Comparison of ENCODE assay signal across 1 cellular context in genomic region chr1:1971017-1971416, GRCh38.
TF ChIP-seq lines count a peak whose summit lies in the region.

No MANE protein-coding gene starts in this region.

TF ChIP-seq in K562, 482 proteins besides CTCF, POLR2A, EP300 and RAD21:
- peak; percentile 86 for TF ChIP-seq MAX (CRISPR knock-in tag; IDR thresholded peaks at IDR 0.05)
- TF ChIP-seq KDM1A (IDR thresholded peaks at IDR 0.05): peak in 1 of 2 experiments; percentile 60; a peak in 1 of 4 replicates
- no peak for TF ChIP-seq CREB5 (CRISPR knock-in tag; IDR thresholded peaks at IDR 0.05)
- TF ChIP-seq ZBTB43 (CRISPR knock-in tag; IDR thresholded peaks at IDR 0.05): peak; percentile 100
- TF ChIP-seq TAF1 (IDR thresholded peaks at IDR 0.05; ENCODE audit: control insufficient read depth, extremely low read depth, insufficient read depth, low read length, severe bottlenecking): no peak
- TF ChIP-seq POLR2AphosphoS2 (IDR thresholded peaks at IDR 0.05; ENCODE audit: low read length): no peak
- TF ChIP-seq MYNN (IDR thresholded peaks at IDR 0.05): peak; percentile 92
- TF ChIP-seq MYNN (CRISPR knock-in tag; IDR thresholded peaks at IDR 0.05): no peak
- TF ChIP-seq SMARCE1 (IDR thresholded peaks at IDR 0.05): no peak
TF ChIP-seq in K562: peak in this region for 4.
